In the genomic region with DNA sequence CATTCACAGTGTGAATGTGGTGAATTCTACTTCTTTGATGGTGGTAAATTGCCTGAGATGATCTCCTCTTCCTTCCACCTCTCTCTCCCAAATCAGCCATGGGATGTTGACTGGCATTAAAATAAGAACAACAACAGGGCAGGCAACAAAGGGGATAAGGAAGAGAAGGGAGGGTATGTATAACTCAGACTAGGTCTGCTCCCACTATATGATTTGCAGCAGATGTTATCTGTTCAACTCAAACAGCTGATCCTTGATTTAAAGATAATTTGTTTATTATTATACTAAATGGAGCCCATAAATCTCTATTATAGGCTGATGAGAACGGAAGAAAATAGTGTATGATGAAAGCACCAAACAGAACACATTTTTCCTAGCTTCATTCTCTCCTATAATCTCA, we compare ENCODE assay signal across 17 cellular contexts.
DNase-seq lines count a peak whose midpoint lies in the region; ATAC-seq and TF ChIP-seq lines count a peak whose summit lies in the region.
"Had no signal": no experiment of that assay in that cellular context is flagged by ENCODE, and none has a peak within 500 bp of the region (broad histone marks: within the 10 kb centered on the region; RNA-seq: fewer than 3 reads in every experiment).

No MANE protein-coding gene starts in this region.

- no peaks in the 10 kb centered on the region for H3K79me2 ChIP-seq in smooth muscle cell (ENCODE audit: low read depth)

- H4K20me1 ChIP-seq in smooth muscle cell (ENCODE audit: low read depth) = no peaks in the 10 kb centered on the region

- 43% methylated on average over 1 of the region's 1 CpG for WGBS in smooth muscle cell (ENCODE audit: low lambda C conversion rate)
- 53% methylated on average over 1 of the region's 1 CpG for WGBS in right lobe of liver (ENCODE audit: insufficient coverage, low coverage, low lambda C conversion rate, missing lambda C conversion rate)

- H2AFZ ChIP-seq in smooth muscle cell (ENCODE audit: low read depth) = peak overlapping the region; percentile 29
- H2AFZ ChIP-seq: GM23248 had no signal

- ATAC-seq in HG03045 (IDR thresholded peaks at IDR 0.05; ENCODE audit: unreplicated experiment) = no peak
- no peak for ATAC-seq in right lobe of liver
- ATAC-seq: PC-3 had no signal

- no peaks in the 10 kb centered on the region for H3F3A ChIP-seq in smooth muscle cell (ENCODE audit: low read depth)

- intact Hi-C loops in right lobe of liver (cut with DNase I) = no loop called here

- TF ChIP-seq CTCF in smooth muscle cell (IDR thresholded peaks at IDR 0.05; ENCODE audit: borderline replicate concordance, insufficient read depth, poor library complexity, severe bottlenecking) (no peak), right lobe of liver (IDR thresholded peaks at IDR 0.05) (no peak)

- H3K9me3 ChIP-seq in smooth muscle cell (replicated peaks; ENCODE audit: low read depth) (no peaks in the 10 kb centered on the region), right lobe of liver (no peaks in the 10 kb centered on the region)
- H3K9me3 ChIP-seq: SJCRH30 had no signal

- no peak for TF ChIP-seq POLR2A in right lobe of liver (IDR thresholded peaks at IDR 0.05)

- peak; percentile 55 for DNase-seq in NCI-H2029 treated with DMSO at 0.1 percent for 48 hours (lab: John Stamatoyannopoulos, UW)
- DNase-seq in NCI-H2029 (lab: John Stamatoyannopoulos, UW) = no peak
- peak; percentile 75 for DNase-seq in NCI-H1436 treated with DMSO at 0.1 percent for 48 hours (lab: John Stamatoyannopoulos, UW)
- peak; percentile 87 for DNase-seq in NCI-H748 (lab: John Stamatoyannopoulos, UW; ENCODE audit: unreplicated experiment)
- DNase-seq in smooth muscle cell (lab: John Stamatoyannopoulos, UW; ENCODE audit: unreplicated experiment) = no peak
- no peak for DNase-seq in right lobe of liver
- DNase-seq in DMS 273 treated with DMSO at 0.1 percent for 48 hours (lab: John Stamatoyannopoulos, UW) = no peak
- DNase-seq: GM23248, H7, KBM-7, MV-4-11, NCI-H446, NCI-H524 treated with DMSO at 0.1 percent for 48 hours, SJCRH30, T-helper 1 cell had no signal

- no peak overlapping the region for H3K9ac ChIP-seq in smooth muscle cell (ENCODE audit: low read depth)
- H3K9ac ChIP-seq: GM23248 had no signal

- no peak overlapping the region for H3K4me3 ChIP-seq in smooth muscle cell
- H3K4me3 ChIP-seq in right lobe of liver = no peak overlapping the region
- H3K4me3 ChIP-seq: GM23248, SJCRH30 had no signal

- H3K27ac ChIP-seq in smooth muscle cell (ENCODE audit: low read depth) (no peak overlapping the region), right lobe of liver (no peak overlapping the region)
- H3K27ac ChIP-seq: GM23248, SJCRH30 had no signal

- H3K4me1 ChIP-seq in smooth muscle cell (ENCODE audit: low read depth) (no peaks in the 10 kb centered on the region), right lobe of liver (no peaks in the 10 kb centered on the region)
- H3K4me1 ChIP-seq: SJCRH30 had no signal

- H3K36me3 ChIP-seq in smooth muscle cell (ENCODE audit: low read depth) (no peaks in the 10 kb centered on the region), right lobe of liver (no peaks in the 10 kb centered on the region)
- H3K36me3 ChIP-seq: SJCRH30 had no signal

- no peaks in the 10 kb centered on the region for H3K27me3 ChIP-seq in smooth muscle cell (ENCODE audit: low read depth)
- H3K27me3 ChIP-seq in right lobe of liver = no peaks in the 10 kb centered on the region
- H3K27me3 ChIP-seq: SJCRH30 had no signal

- H3K4me2 ChIP-seq in smooth muscle cell = no peak overlapping the region

Comparison
In these comparisons a context has a peak if more than half of its experiments do, and no peak if none do; other contexts are left out.
1. DNase-seq: peak in NCI-H2029 treated with DMSO at 0.1 percent for 48 hours (single experiment), NCI-H1436 treated with DMSO at 0.1 percent for 48 hours (single experiment) and NCI-H748 (single experiment); none in NCI-H2029 (single experiment), smooth muscle cell (single experiment), right lobe of liver (0 of 3) and DMS 273 treated with DMSO at 0.1 percent for 48 hours (single experiment).